In the genomic region with DNA sequence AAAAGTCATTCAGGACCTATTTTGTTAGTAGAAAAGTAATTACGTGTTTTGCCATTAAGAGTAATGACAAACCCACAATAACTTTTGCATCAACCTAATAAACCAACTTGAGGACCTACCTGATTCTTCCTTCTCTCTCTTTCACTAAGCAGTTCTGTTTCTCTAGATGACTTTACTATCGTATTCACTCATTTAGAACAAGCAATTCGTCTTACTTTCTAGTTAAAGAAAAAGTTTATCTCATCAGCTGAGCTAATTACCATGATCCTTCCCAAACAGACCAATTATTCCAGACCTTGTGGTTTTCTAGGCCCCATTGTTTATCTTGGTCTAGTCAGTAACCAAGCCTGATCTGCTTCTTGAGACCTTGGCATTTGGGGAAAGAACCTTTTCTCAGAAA, we compare ENCODE assay signal across 37 cellular contexts. TPM values are rescaled to one million over a fixed set of nuclear protein-coding genes. Genes with fewer than 3 reads are reported as not detected.
"Had no signal": no experiment of that assay in that cellular context is flagged by ENCODE, and none has a peak within 500 bp of the region (broad histone marks: within the 10 kb centered on the region; RNA-seq: fewer than 3 reads in every experiment).

No MANE protein-coding gene starts in this region.

- H3K79me2 ChIP-seq: parathyroid adenoma had no signal

- H3K9me3 ChIP-seq: lower lobe of right lung, neutrophil, psoas muscle, right atrium auricular region, right lobe of liver, stomach, testis, thyroid gland, transverse colon, upper lobe of left lung, vagina had no signal

- H3K4me1 ChIP-seq: left lung, lower lobe of right lung, neural progenitor cell, parathyroid adenoma, psoas muscle, right atrium auricular region, stomach, testis, thyroid gland, transverse colon, upper lobe of left lung, vagina had no signal

- H3K4me2 ChIP-seq: neural progenitor cell had no signal

- ATAC-seq: left colon; left lung; lower lobe of right lung; natural killer cell; psoas muscle; right lobe of liver; stimulated activated naive B cell treated with anti-CD40 and anti-IgM and Interleukin-4, amounts not matched to agents 10 μg/mL and 1 μg/mL and 100 μg/mL, for 72 hours; stimulated activated naive CD8-positive, alpha-beta T cell treated with anti-CD3 and anti-CD28 coated beads, Interleukin-15, Interleukin-2, amounts not matched to agents 100 U/mL and 50 U/mL, for 24 hours had no signal

- H2AFZ ChIP-seq: neural progenitor cell, parathyroid adenoma had no signal

- H3K4me3 ChIP-seq: left lung, lower lobe of right lung, neural progenitor cell, psoas muscle, right atrium auricular region, right lobe of liver, stomach, testis, thyroid gland, transverse colon, upper lobe of left lung, vagina had no signal

- FAIRE-seq: islet of Langerhans, kidney had no signal

- H3K27me3 ChIP-seq: left lung, neural progenitor cell, neutrophil, right atrium auricular region, right lobe of liver, stomach, testis, thyroid gland, transverse colon, upper lobe of left lung, vagina had no signal

- H3K36me3 ChIP-seq: left lung, lower lobe of right lung, neural progenitor cell, neutrophil, right atrium auricular region, right lobe of liver, stomach, thyroid gland, transverse colon, upper lobe of left lung, vagina had no signal

- H3K27ac ChIP-seq: left lung, lower lobe of right lung, neural progenitor cell, neutrophil, parathyroid adenoma, psoas muscle, right atrium auricular region, right lobe of liver, stomach, testis, thyroid gland, transverse colon, upper lobe of left lung, vagina had no signal

- DNase-seq: hypothalamus; immature natural killer cell; kidney; left colon; left lung; lower lobe of right lung; mesendoderm; naive B cell; natural killer cell; nephron progenitor cell; occipital lobe; psoas muscle; right lobe of liver; stimulated activated CD4-positive, alpha-beta T cell treated with anti-CD3 and anti-CD28 coated beads, Interleukin-12 subunit alpha, Interleukin-12 subunit beta, amount 100 ng/mL, for 4 hours; stimulated activated CD4-positive, alpha-beta T cell treated with anti-CD3 and anti-CD28 coated beads, Interleukin-15, amount 100 ng/mL, for 24 hours; stimulated activated CD4-positive, alpha-beta T cell treated with anti-CD3 and anti-CD28 coated beads, Interleukin-2, amount 100 ng/mL, for 24 hours; stimulated activated CD4-positive, alpha-beta T cell treated with anti-CD3 and anti-CD28 coated beads, Interleukin-4, amount 100 ng/mL, for 1 hour; stimulated activated naive B cell treated with anti-CD40 and anti-IgM and Interleukin-4, amounts not matched to agents 10 μg/mL and 1 μg/mL and 100 μg/mL, for 72 hours; stimulated activated naive CD8-positive, alpha-beta T cell treated with anti-CD3 and anti-CD28 coated beads, Interleukin-15, Interleukin-2, amounts not matched to agents 100 U/mL and 50 U/mL, for 24 hours; stomach; testis; thyroid gland; transverse colon; upper lobe of left lung had no signal

- H3K9ac ChIP-seq: neural progenitor cell, parathyroid adenoma had no signal

RNA-seq across cellular contexts. Expression of a gene that starts 49.6 kb away (rescaled TPM):
- total RNA-seq: kidney, left colon, left lung, liver, lower lobe of right lung, mesothelial cell of epicardium, mononuclear cell, natural killer cell, occipital lobe, osteocyte, posterior vena cava, psoas muscle, right atrium auricular region, right lobe of liver, skeletal muscle tissue, stomach, thyroid gland, transverse colon, upper lobe of left lung, urinary bladder, vagina had no signal
- polyA plus RNA-seq: immature natural killer cell, liver, psoas muscle, stomach, urinary bladder had no signal
